1 cellular context compared by ENCODE assay signal in genomic region chr11:122843281-122844150, GRCh38.
TF ChIP-seq lines count a peak whose summit lies in the region.

No MANE protein-coding gene starts in this region.

TF ChIP-seq in GM12878, 131 proteins besides CTCF, POLR2A, EP300 and RAD21 (continued from another document):
- no peak for TF ChIP-seq CUX1 (IDR thresholded peaks at IDR 0.05; ENCODE audit: insufficient replicate concordance, low read depth, low read length)
- peak in 1 of 2 experiments; percentile 30; a peak in 1 of 4 replicates for TF ChIP-seq BHLHE40 (IDR thresholded peaks at IDR 0.05; ENCODE audit: borderline replicate concordance in 1 of 2, low read depth in 2 of 2, low read length in 1 of 2)
- no peak for TF ChIP-seq CBX5 (IDR thresholded peaks at IDR 0.05; ENCODE audit: low read depth)
- no peak for TF ChIP-seq KAT2A (conservative IDR thresholded peaks at IDR 0.05; ENCODE audit: control insufficient read depth, low read depth, low read length)
- TF ChIP-seq EZH2 (IDR thresholded peaks at IDR 0.05; ENCODE audit: borderline replicate concordance, control insufficient read depth, low read depth, low read length), result no peak
- no peak for TF ChIP-seq BMI1 (IDR thresholded peaks at IDR 0.05; ENCODE audit: borderline replicate concordance)
- no peak for TF ChIP-seq ZNF687 (IDR thresholded peaks at IDR 0.05)
- TF ChIP-seq YY1 (IDR thresholded peaks at IDR 0.05; ENCODE audit: low read depth, low read length), result no peak
- peak; percentile 37 to 48; a peak in 2 of 4 replicates for TF ChIP-seq IKZF2 (IDR thresholded peaks at IDR 0.05)
- TF ChIP-seq SMAD1 (IDR thresholded peaks at IDR 0.05; ENCODE audit: low read depth, partially characterized antibody), result no peak
- no peak for TF ChIP-seq ZBTB33 (IDR thresholded peaks at IDR 0.05)
TF ChIP-seq in GM12878: peak in this region for 12.
